ENCODE assay signal across 8 cellular contexts in genomic region chr22:38176170-38176741, GRCh38. TPM values are rescaled to one million over a fixed set of nuclear protein-coding genes. Genes with fewer than 3 reads are reported as not detected.
DNase-seq lines count a peak whose midpoint lies in the region; ATAC-seq and TF ChIP-seq lines count a peak whose summit lies in the region.

No MANE protein-coding gene starts in this region.

- H3K4me1 ChIP-seq in HAP-1: peaks cover 21% of the 10 kb centered on the region

- peak overlapping the region; percentile 64 for H3K27ac Mint-ChIP-seq in activated naive CD4-positive, alpha-beta T cell treated with anti-CD3 and anti-CD28 coated beads, Interleukin-2, amount 50 U/mL, for 24 hours
- peak overlapping the region; percentile 87 for H3K27ac Mint-ChIP-seq in stimulated activated naive CD8-positive, alpha-beta T cell treated with anti-CD3 and anti-CD28 coated beads, Interleukin-15, Interleukin-2, amounts not matched to agents 100 ng/mL and 50 ng/mL, for 24 hours

- intact Hi-C loops in left ventricle myocardium superior (cut with micrococcal nuclease): no loop called here

- no peaks in the 10 kb centered on the region for H3K9me3 ChIP-seq in HAP-1

- in situ Hi-C loops in ACHN (cut with HindIII; ENCODE audit: low pct_ligation_motif_present, low pct_unique_long_range_greater_than_20kb, low sequenced_read_pairs): no loop called here
- in situ Hi-C loops in HAP-1 (cut with MboI; ENCODE audit: low sequenced_read_pairs): no loop called here

- H3K27me3 Mint-ChIP-seq in activated naive CD4-positive, alpha-beta T cell treated with anti-CD3 and anti-CD28 coated beads, Interleukin-2, amount 50 U/mL, for 24 hours: no peaks in the 10 kb centered on the region
- H3K27me3 Mint-ChIP-seq in stimulated activated naive CD8-positive, alpha-beta T cell treated with anti-CD3 and anti-CD28 coated beads, Interleukin-15, Interleukin-2, amounts not matched to agents 100 ng/mL and 50 ng/mL, for 24 hours: no peaks in the 10 kb centered on the region

- H3K4me3 Mint-ChIP-seq in activated naive CD4-positive, alpha-beta T cell treated with anti-CD3 and anti-CD28 coated beads, Interleukin-2, amount 50 U/mL, for 24 hours: peak overlapping the region; percentile 19
- H3K4me3 Mint-ChIP-seq in stimulated activated naive CD8-positive, alpha-beta T cell treated with anti-CD3 and anti-CD28 coated beads, Interleukin-15, Interleukin-2, amounts not matched to agents 100 ng/mL and 50 ng/mL, for 24 hours: peak overlapping the region; percentile 43

- H3K27me3 ChIP-seq in BJ (ENCODE audit: control insufficient read depth, insufficient read depth, low read length): no peaks in the 10 kb centered on the region
- H3K27me3 ChIP-seq in HAP-1 (ENCODE audit: low read depth): no peaks in the 10 kb centered on the region

- no peaks in the 10 kb centered on the region for H3K9me3 Mint-ChIP-seq in activated naive CD4-positive, alpha-beta T cell treated with anti-CD3 and anti-CD28 coated beads, Interleukin-2, amount 50 U/mL, for 24 hours
- no peaks in the 10 kb centered on the region for H3K9me3 Mint-ChIP-seq in stimulated activated naive CD8-positive, alpha-beta T cell treated with anti-CD3 and anti-CD28 coated beads, Interleukin-15, Interleukin-2, amounts not matched to agents 100 ng/mL and 50 ng/mL, for 24 hours

- TF ChIP-seq CTCF in BJ (IDR thresholded peaks at IDR 0.05; ENCODE audit: insufficient read depth, low read depth, low read length): 0 out of 2 replicates have a peak, but pooled peaks have one; percentile 1

- DNase-seq in BJ (ENCODE audit: low read depth): peak; percentile 94
- peak; percentile 50 for DNase-seq in HT1080 (ENCODE audit: low read depth)
- peak; percentile 88 for DNase-seq in left ventricle myocardium superior
- DNase-seq in ACHN: no peak
- DNase-seq in HAP-1 (ENCODE audit: low spot score in 2 of 2): no peak

- H3K4me3 ChIP-seq in BJ (ENCODE audit: low read depth, low read length): no peak overlapping the region
- H3K4me3 ChIP-seq in HAP-1: no peak overlapping the region

- POLR2A ChIA-PET in BJ (lab: Charles Lee): no interaction called here

- ATAC-seq in left ventricle myocardium superior (peak; percentile 80), SK-N-SH treated with all-trans-retinoic acid at 6 μM for 48 hours (no peak)

- H3K36me3 Mint-ChIP-seq in activated naive CD4-positive, alpha-beta T cell treated with anti-CD3 and anti-CD28 coated beads, Interleukin-2, amount 50 U/mL, for 24 hours: peaks cover 2% of the 10 kb centered on the region
- H3K36me3 Mint-ChIP-seq in stimulated activated naive CD8-positive, alpha-beta T cell treated with anti-CD3 and anti-CD28 coated beads, Interleukin-15, Interleukin-2, amounts not matched to agents 100 ng/mL and 50 ng/mL, for 24 hours (ENCODE audit: low read depth): peaks cover 9% of the 10 kb centered on the region

- H3K4me1 Mint-ChIP-seq in activated naive CD4-positive, alpha-beta T cell treated with anti-CD3 and anti-CD28 coated beads, Interleukin-2, amount 50 U/mL, for 24 hours: peaks cover 68% of the 10 kb centered on the region
- peaks cover 78% of the 10 kb centered on the region for H3K4me1 Mint-ChIP-seq in stimulated activated naive CD8-positive, alpha-beta T cell treated with anti-CD3 and anti-CD28 coated beads, Interleukin-15, Interleukin-2, amounts not matched to agents 100 ng/mL and 50 ng/mL, for 24 hours (ENCODE audit: low read depth)

- no peaks in the 10 kb centered on the region for H3K36me3 ChIP-seq in BJ (ENCODE audit: control insufficient read depth, insufficient read depth, low read length)
- no peaks in the 10 kb centered on the region for H3K36me3 ChIP-seq in HAP-1 (replicated peaks)

- CTCF ChIA-PET in BJ (lab: Yijun Ruan, JAX): interaction anchor here (0.6 to 1.4 kb wide), 3 partner anchors 10 to 105 kb away, joined by 3 to 4 read pairs (median 4); no protein-coding TSS in a partner anchor

TF ChIP-seq in SK-N-SH treated with all-trans-retinoic acid at 6 μM for 48 hours, 23 proteins besides CTCF, POLR2A, EP300 and RAD21:
- TF ChIP-seq BACH2 (CRISPR knock-in tag; IDR thresholded peaks at IDR 0.05; ENCODE audit: borderline replicate concordance) (no peak), GLIS3 (CRISPR knock-in tag; IDR thresholded peaks at IDR 0.05) (no peak), CSDC2 (CRISPR knock-in tag; IDR thresholded peaks at IDR 0.05) (no peak), ZNF8 (CRISPR knock-in tag; IDR thresholded peaks at IDR 0.05) (no peak), RARB (CRISPR knock-in tag; IDR thresholded peaks at IDR 0.05) (no peak), ZFP3 (CRISPR knock-in tag; IDR thresholded peaks at IDR 0.05) (no peak), TCF4 (CRISPR knock-in tag; IDR thresholded peaks at IDR 0.05; ENCODE audit: borderline replicate concordance) (no peak), SNAI2 (CRISPR knock-in tag; IDR thresholded peaks at IDR 0.05) (no peak), ZFP30 (CRISPR knock-in tag; IDR thresholded peaks at IDR 0.05) (no peak), ZC3H10 (CRISPR knock-in tag; IDR thresholded peaks at IDR 0.05) (no peak), TOX (CRISPR knock-in tag; IDR thresholded peaks at IDR 0.05; ENCODE audit: borderline replicate concordance) (no peak)
- TF ChIP-seq, protein P1, sequence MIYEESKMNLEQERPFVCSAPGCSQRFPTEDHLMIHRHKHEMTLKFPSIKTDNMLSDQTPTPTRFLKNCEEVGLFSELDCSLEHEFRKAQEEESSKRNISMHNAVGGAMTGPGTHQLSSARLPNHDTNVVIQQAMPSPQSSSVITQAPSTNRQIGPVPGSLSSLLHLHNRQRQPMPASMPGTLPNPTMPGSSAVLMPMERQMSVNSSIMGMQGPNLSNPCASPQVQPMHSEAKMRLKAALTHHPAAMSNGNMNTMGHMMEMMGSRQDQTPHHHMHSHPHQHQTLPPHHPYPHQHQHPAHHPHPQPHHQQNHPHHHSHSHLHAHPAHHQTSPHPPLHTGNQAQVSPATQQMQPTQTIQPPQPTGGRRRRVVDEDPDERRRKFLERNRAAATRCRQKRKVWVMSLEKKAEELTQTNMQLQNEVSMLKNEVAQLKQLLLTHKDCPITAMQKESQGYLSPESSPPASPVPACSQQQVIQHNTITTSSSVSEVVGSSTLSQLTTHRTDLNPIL (CRISPR knock-in tag; IDR thresholded peaks at IDR 0.05; ENCODE audit: low read depth): no peak
- TF ChIP-seq, protein P2, sequence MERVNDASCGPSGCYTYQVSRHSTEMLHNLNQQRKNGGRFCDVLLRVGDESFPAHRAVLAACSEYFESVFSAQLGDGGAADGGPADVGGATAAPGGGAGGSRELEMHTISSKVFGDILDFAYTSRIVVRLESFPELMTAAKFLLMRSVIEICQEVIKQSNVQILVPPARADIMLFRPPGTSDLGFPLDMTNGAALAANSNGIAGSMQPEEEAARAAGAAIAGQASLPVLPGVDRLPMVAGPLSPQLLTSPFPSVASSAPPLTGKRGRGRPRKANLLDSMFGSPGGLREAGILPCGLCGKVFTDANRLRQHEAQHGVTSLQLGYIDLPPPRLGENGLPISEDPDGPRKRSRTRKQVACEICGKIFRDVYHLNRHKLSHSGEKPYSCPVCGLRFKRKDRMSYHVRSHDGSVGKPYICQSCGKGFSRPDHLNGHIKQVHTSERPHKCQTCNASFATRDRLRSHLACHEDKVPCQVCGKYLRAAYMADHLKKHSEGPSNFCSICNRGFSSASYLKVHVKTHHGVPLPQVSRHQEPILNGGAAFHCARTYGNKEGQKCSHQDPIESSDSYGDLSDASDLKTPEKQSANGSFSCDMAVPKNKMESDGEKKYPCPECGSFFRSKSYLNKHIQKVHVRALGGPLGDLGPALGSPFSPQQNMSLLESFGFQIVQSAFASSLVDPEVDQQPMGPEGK (CRISPR knock-in tag; IDR thresholded peaks at IDR 0.05; ENCODE audit: borderline replicate concordance): no peak
TF ChIP-seq in SK-N-SH treated with all-trans-retinoic acid at 6 μM for 48 hours: peak in this region for 0.

RNA-seq across cellular contexts. Expression of gene PLA2G6, which starts 5.4 kb away (rescaled TPM):
- polyA plus RNA-seq in BJ (2011; rRNA removed): 10.1 and 14.9 TPM in 2 replicates
- 19.5 and 23.0 TPM in 2 replicates for polyA minus RNA-seq in BJ (2011; rRNA and poly(A)+ RNA removed)
- 2.9 and 3.3 TPM in 2 replicates for total RNA-seq in HT1080 (2014; rRNA removed; shearing (Covaris generic))
- polyA plus RNA-seq in HT1080 (2015; cell fraction: cytosol; rRNA removed): 4.1 and 4.4 TPM in 2 replicates
- 57.8 and 68.2 TPM in 2 replicates for polyA plus RNA-seq in HT1080 (2015; cell fraction: nucleus; rRNA removed)
- 17.0 TPM for total RNA-seq in left ventricle myocardium superior

RNA-seq across cellular contexts. Expression of gene MAFF, which starts 25.5 kb away (rescaled TPM):
- 14.1 and 14.8 TPM in 2 replicates for polyA plus RNA-seq in BJ (2011; rRNA removed)
- polyA minus RNA-seq in BJ (2011; rRNA and poly(A)+ RNA removed): 5.0 and 5.8 TPM in 2 replicates
- 15.0 and 18.9 TPM in 2 replicates for total RNA-seq in HT1080 (2014; rRNA removed; shearing (Covaris generic))
- polyA plus RNA-seq in HT1080 (2015; cell fraction: cytosol; rRNA removed): 39.0 and 48.0 TPM in 2 replicates
- 34.1 and 40.5 TPM in 2 replicates for polyA plus RNA-seq in HT1080 (2015; cell fraction: nucleus; rRNA removed)
- total RNA-seq in left ventricle myocardium superior: 5.3 TPM

Comparison
In these comparisons a context has a peak if more than half of its experiments do, and no peak if none do; other contexts are left out.
1. DNase-seq: peak in BJ (single experiment), HT1080 (single experiment) and left ventricle myocardium superior (single experiment); none in ACHN (single experiment) and HAP-1 (0 of 2).